17 cellular contexts compared by ENCODE assay signal in genomic region chr3:107989651-107990050, GRCh38.
"Had no signal": no experiment of that assay in that cellular context is flagged by ENCODE, and none has a peak within 500 bp of the region (broad histone marks: within the 10 kb centered on the region; RNA-seq: fewer than 3 reads in every experiment).

No MANE protein-coding gene starts in this region.

- H3K27ac ChIP-seq: coronary artery, foreskin keratinocyte, ovary, thyroid gland had no signal

- H3K27me3 ChIP-seq: esophagus squamous epithelium, foreskin keratinocyte, ovary, thyroid gland, vagina had no signal

- DNase-seq: activated CD4-positive, alpha-beta T cell treated with anti-CD3 and anti-CD28 coated beads, Interleukin-2, amount 50 U/mL, for 1 hour; activated naive CD4-positive, alpha-beta T cell; activated naive CD8-positive, alpha-beta T cell treated with anti-CD3 and anti-CD28 coated beads, Interleukin-2, amount 10 ng/mL, durations not matched to agents 7 days and 5 days; central memory CD4-positive, alpha-beta T cell; effector CD4-positive, alpha-beta T cell; esophagus squamous epithelium; foreskin keratinocyte; kidney glomerular epithelial cell; ovary; stimulated activated CD4-positive, alpha-beta T cell treated with anti-CD3 and anti-CD28 coated beads, Interleukin-1b, Interleukin-23, amount 100 ng/mL, for 48 hours; T-helper 9 cell; thyroid gland had no signal

- H3K9me3 ChIP-seq: esophagus squamous epithelium, ovary, thyroid gland, vagina had no signal

- H3K36me3 ChIP-seq: esophagus squamous epithelium, ovary, thyroid gland, vagina had no signal

- H3K4me3 ChIP-seq: coronary artery, esophagus squamous epithelium, ovary, thyroid gland, vagina had no signal

- ATAC-seq: activated CD4-positive, CD25-positive, alpha-beta regulatory T cell treated with anti-CD3 and anti-CD28 coated beads, Interleukin-2, amount 50 U/mL, for 24 hours; foreskin keratinocyte; sciatic nerve; stimulated activated effector memory CD8-positive, alpha-beta T cell treated with anti-CD3 and anti-CD28 coated beads, Interleukin-12 subunit alpha, Interleukin-12 subunit beta, amount 100 ng/mL, for 72 hours had no signal
